In genomic region chr2:140201572-140201971, GRCh38 we compare ENCODE assay signal across 3 cellular contexts.
"Had no signal": no experiment of that assay in that cellular context is flagged by ENCODE, and none has a peak within 500 bp of the region (broad histone marks: within the 10 kb centered on the region; RNA-seq: fewer than 3 reads in every experiment).

No MANE protein-coding gene starts in this region.

- H3K4me3 ChIP-seq: GM12878 had no signal

- DNase-seq: GDM1, GF-D8 had no signal
